Comparison of ENCODE assay signal across 9 cellular contexts in the genomic region with DNA sequence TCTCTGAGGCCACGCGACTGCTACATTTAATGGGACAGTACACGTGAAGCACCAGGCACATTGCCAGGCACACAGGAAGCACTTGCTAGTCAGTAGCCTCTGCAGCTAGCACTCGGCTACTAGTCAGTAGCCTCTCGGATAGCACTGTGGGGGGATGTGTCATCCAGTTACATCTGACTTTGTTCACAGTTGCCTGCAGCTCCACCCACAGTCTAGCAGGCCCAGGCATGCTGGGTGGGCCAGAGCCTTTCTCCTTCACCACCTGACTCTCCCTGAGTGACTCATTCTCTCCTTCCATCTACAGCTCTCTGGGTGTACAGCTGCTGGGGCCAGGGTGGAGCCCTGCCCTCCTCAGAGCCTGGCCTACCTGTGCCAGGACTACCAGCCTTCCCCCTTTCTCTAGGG. TPM values are rescaled to one million over a fixed set of nuclear protein-coding genes. Genes with fewer than 3 reads are reported as not detected.
A peak's percentile ranks its signal among the peaks of the same experiment; 100 is the strongest.
DNase-seq lines count a peak whose midpoint lies in the region; ATAC-seq and TF ChIP-seq lines count a peak whose summit lies in the region.
"Had no signal": no experiment of that assay in that cellular context is flagged by ENCODE, and none has a peak within 500 bp of the region (broad histone marks: within the 10 kb centered on the region; RNA-seq: fewer than 3 reads in every experiment).

No MANE protein-coding gene starts in this region.

- no peak for TF ChIP-seq POLR2A in gastroesophageal sphincter (IDR thresholded peaks at IDR 0.05)

- peak overlapping the region in 1 of 7 donors; percentile 22 for H3K4me3 Mint-ChIP-seq in CD8-positive, alpha-beta memory T cell

- no peak for TF ChIP-seq EP300 in gastroesophageal sphincter (IDR thresholded peaks at IDR 0.05)

- peak overlapping the region in 2 of 8 donors; percentile 32 to 87 for H3K27ac Mint-ChIP-seq in CD8-positive, alpha-beta memory T cell

- H3K4me1 Mint-ChIP-seq in CD8-positive, alpha-beta memory T cell = peaks cover 0 to 14% (median 2%) of the 10 kb centered on the region in 3 donors

- H3K36me3 Mint-ChIP-seq in CD8-positive, alpha-beta memory T cell = no peaks in the 10 kb centered on the region

- DNase-seq in CD8-positive, alpha-beta memory T cell = peak in 1 of 5 donors; percentile 73
- DNase-seq in GM20000 (ENCODE audit: low spot score) = peak; percentile 74
- peak; percentile 20 to 40 for DNase-seq in NCI-H187 (lab: John Stamatoyannopoulos, UW)
- DNase-seq in activated CD8-positive, alpha-beta memory T cell treated with anti-CD3 and anti-CD28 coated beads for 48 hours (ENCODE audit: low read depth in 2 of 3, low spot score in 2 of 3) = peak in 2 of 3 experiments; percentile 18 to 33
- peak; percentile 36 for DNase-seq in stimulated activated CD4-positive, alpha-beta T cell treated with anti-CD3 and anti-CD28 coated beads, Interleukin-2, amount 100 ng/mL, for 4 hours (ENCODE audit: low read depth)
- no peak for DNase-seq in effector memory CD4-positive, alpha-beta T cell

- H3K36me3 ChIP-seq in CD8-positive, alpha-beta memory T cell (ENCODE audit: insufficient read depth, low read length) = no peaks in the 10 kb centered on the region
- H3K36me3 ChIP-seq in gastroesophageal sphincter = peaks cover 0 to 77% of the 10 kb centered on the region in 2 donors
- no peaks in the 10 kb centered on the region for H3K36me3 ChIP-seq in effector memory CD4-positive, alpha-beta T cell (ENCODE audit: control insufficient read depth, insufficient read depth, low read length)

- H3K27ac ChIP-seq in CD8-positive, alpha-beta memory T cell (ENCODE audit: low read depth, low read length) = peak overlapping the region; percentile 59
- H3K27ac ChIP-seq in gastroesophageal sphincter = peak overlapping the region in 1 of 4 donors; percentile 23
- H3K27ac ChIP-seq in effector memory CD4-positive, alpha-beta T cell (ENCODE audit: insufficient read depth, low read length, poor library complexity, severe bottlenecking) = no peak overlapping the region
- H3K27ac ChIP-seq: HL-60 had no signal

- no peak overlapping the region for H3K4me3 ChIP-seq in CD8-positive, alpha-beta memory T cell (ENCODE audit: low read length)
- no peak overlapping the region for H3K4me3 ChIP-seq in gastroesophageal sphincter
- H3K4me3 ChIP-seq in effector memory CD4-positive, alpha-beta T cell (ENCODE audit: insufficient read depth, low read depth, low read length, poor library complexity, severe bottlenecking) = no peak overlapping the region

- TF ChIP-seq CTCF in GM20000 (IDR thresholded peaks at IDR 0.05; ENCODE audit: extremely low read depth, missing control alignments) (no peak), gastroesophageal sphincter (IDR thresholded peaks at IDR 0.05) (peak in 1 of 4 experiments; percentile 10)

- H3K27me3 ChIP-seq in CD8-positive, alpha-beta memory T cell (ENCODE audit: insufficient read depth, low read length, poor library complexity, severe bottlenecking) = no peaks in the 10 kb centered on the region
- H3K27me3 ChIP-seq in gastroesophageal sphincter = no peaks in the 10 kb centered on the region
- H3K27me3 ChIP-seq in effector memory CD4-positive, alpha-beta T cell (replicated peaks; ENCODE audit: control insufficient read depth, insufficient read depth, low read length, poor library complexity, severe bottlenecking) = no peaks in the 10 kb centered on the region

- H3K9me3 ChIP-seq in CD8-positive, alpha-beta memory T cell (ENCODE audit: low read length) = no peaks in the 10 kb centered on the region
- no peaks in the 10 kb centered on the region for H3K9me3 ChIP-seq in gastroesophageal sphincter
- no peaks in the 10 kb centered on the region for H3K9me3 ChIP-seq in effector memory CD4-positive, alpha-beta T cell (ENCODE audit: control insufficient read depth, low read length)

- ATAC-seq in gastroesophageal sphincter = peak; percentile 59
- ATAC-seq in HG02884 (IDR thresholded peaks at IDR 0.05; ENCODE audit: unreplicated experiment) = no peak

- CTCF ChIA-PET in CD8-positive, alpha-beta memory T cell (lab: Charles Lee) = no interaction called here

- 40 to 48% methylated on average over 2 to 5 of the region's 5 CpGs for WGBS in gastroesophageal sphincter (ENCODE audit: low coverage in 1 of 2), 2 donors

- H3K4me1 ChIP-seq in CD8-positive, alpha-beta memory T cell (ENCODE audit: insufficient read depth, low read length) = no peaks in the 10 kb centered on the region
- peaks cover 0 to 15% (median 0%) of the 10 kb centered on the region in 3 donors for H3K4me1 ChIP-seq in gastroesophageal sphincter
- H3K4me1 ChIP-seq in effector memory CD4-positive, alpha-beta T cell (ENCODE audit: control insufficient read depth, insufficient read depth, low read length, poor library complexity, severe bottlenecking) = no peaks in the 10 kb centered on the region

- H3K9me3 Mint-ChIP-seq in CD8-positive, alpha-beta memory T cell = no peaks in the 10 kb centered on the region

- no peaks in the 10 kb centered on the region for H3K27me3 Mint-ChIP-seq in CD8-positive, alpha-beta memory T cell

- POLR2A ChIA-PET in CD8-positive, alpha-beta memory T cell (lab: Charles Lee) = interaction anchor here (1.0 kb wide), 1 partner anchor 68 kb away, joined by 3 read pairs; the partner anchor contains the start of gene KDM4A

RNA-seq across cellular contexts. Expression of gene PTPRF, which starts 51.5 kb away (rescaled TPM):
- total RNA-seq in CD8-positive, alpha-beta memory T cell = under 1 TPM; 0.39 to 0.47 TPM
- not detected for polyA plus RNA-seq in CD8-positive, alpha-beta memory T cell
- 10 to 100 TPM; 55.8 to 80.4 (median 60.8) TPM for total RNA-seq in gastroesophageal sphincter

Comparison
In these comparisons a context has a peak if more than half of its experiments do, and no peak if none do; other contexts are left out.
1. DNase-seq: peak in GM20000 (single experiment), NCI-H187 (2 of 2), activated CD8-positive, alpha-beta memory T cell treated with anti-CD3 and anti-CD28 coated beads for 48 hours (2 of 3) and stimulated activated CD4-positive, alpha-beta T cell treated with anti-CD3 and anti-CD28 coated beads, Interleukin-2, amount 100 ng/mL, for 4 hours (single experiment); none in effector memory CD4-positive, alpha-beta T cell (0 of 3).
2. RNA of gene PTPRF, which starts 51.5 kb away (total RNA-seq): 55.8 to 80.4 TPM in gastroesophageal sphincter; 0.39 to 0.47 TPM in CD8-positive, alpha-beta memory T cell; every median in the first group is over 10 times any median in the second.